In genomic region chr1:167440345-167440744, GRCh38 we compare ENCODE assay signal across 18 cellular contexts.
DNase-seq lines count a peak whose midpoint lies in the region; ATAC-seq and TF ChIP-seq lines count a peak whose summit lies in the region.
"Had no signal": no experiment of that assay in that cellular context is flagged by ENCODE, and none has a peak within 500 bp of the region (broad histone marks: within the 10 kb centered on the region; RNA-seq: fewer than 3 reads in every experiment).

No MANE protein-coding gene starts in this region.

- H3K27ac Mint-ChIP-seq in CD4-positive, alpha-beta T cell = peak overlapping the region; percentile 100
- peak overlapping the region in 1 of 3 donors; percentile 58 for H3K27ac Mint-ChIP-seq in IgD-negative memory B cell
- H3K27ac Mint-ChIP-seq in central memory CD8-positive, alpha-beta T cell (ENCODE audit: low read depth) = peak overlapping the region; percentile 83
- peak overlapping the region; percentile 79 to 98 for H3K27ac Mint-ChIP-seq in natural killer cell treated with Interleukin-12 subunit alpha and Interleukin-12 subunit beta and Interleukin-15 and Interleukin-18, amount 100 ng/mL, for 72 hours
- H3K27ac Mint-ChIP-seq: dendritic cell treated with granulocyte-macrophage colony-stimulating factor and Interleukin-4, amounts not matched to agents 40 ng/mL and 50 ng/mL, for 4 days had no signal

- H3K36me3 Mint-ChIP-seq in CD4-positive, alpha-beta T cell (ENCODE audit: low read depth) = peaks cover 96% of the 10 kb centered on the region
- peaks cover 3% of the 10 kb centered on the region for H3K36me3 Mint-ChIP-seq in IgD-negative memory B cell
- H3K36me3 Mint-ChIP-seq in central memory CD8-positive, alpha-beta T cell (ENCODE audit: insufficient read depth) = peaks cover 41% of the 10 kb centered on the region
- peaks cover 30% of the 10 kb centered on the region for H3K36me3 Mint-ChIP-seq in natural killer cell treated with Interleukin-12 subunit alpha and Interleukin-12 subunit beta and Interleukin-15 and Interleukin-18, amount 100 ng/mL, for 72 hours

- peaks cover 87% of the 10 kb centered on the region for H3K4me1 Mint-ChIP-seq in CD4-positive, alpha-beta T cell (ENCODE audit: low read depth)
- H3K4me1 Mint-ChIP-seq in IgD-negative memory B cell = peaks cover 22 to 42% (median 30%) of the 10 kb centered on the region in 3 donors
- H3K4me1 Mint-ChIP-seq in central memory CD8-positive, alpha-beta T cell = peaks cover 71% of the 10 kb centered on the region
- H3K4me1 Mint-ChIP-seq in natural killer cell treated with Interleukin-12 subunit alpha and Interleukin-12 subunit beta and Interleukin-15 and Interleukin-18, amount 100 ng/mL, for 72 hours (ENCODE audit: low read depth in 2 of 2) = peaks cover 76 to 78% of the 10 kb centered on the region in 2 donors

- H3K4me3 Mint-ChIP-seq in CD4-positive, alpha-beta T cell = peak overlapping the region; percentile 68
- peak overlapping the region in 3 of 4 donors; percentile 81 to 92 (median 85) for H3K4me3 Mint-ChIP-seq in IgD-negative memory B cell
- peak overlapping the region; percentile 29 for H3K4me3 Mint-ChIP-seq in central memory CD8-positive, alpha-beta T cell
- H3K4me3 Mint-ChIP-seq in natural killer cell treated with Interleukin-12 subunit alpha and Interleukin-12 subunit beta and Interleukin-15 and Interleukin-18, amount 100 ng/mL, for 72 hours = peak overlapping the region; percentile 40

- H3K9me3 ChIP-seq in CD4-positive, alpha-beta T cell (ENCODE audit: control insufficient read depth, low read length) = no peaks in the 10 kb centered on the region
- H3K9me3 ChIP-seq: HAP-1, testis had no signal

- no peak for DNase-seq in CD4-positive, alpha-beta T cell
- DNase-seq in central memory CD8-positive, alpha-beta T cell (ENCODE audit: low spot score in 2 of 2) = no peak
- no peak for DNase-seq in natural killer cell treated with Interleukin-12 subunit alpha and Interleukin-12 subunit beta and Interleukin-15 and Interleukin-18, amount 100 ng/mL, for 72 hours (ENCODE audit: low spot score)
- DNase-seq in AG20443 (ENCODE audit: low spot score) = no peak
- no peak for DNase-seq in SHP77 (lab: John Stamatoyannopoulos, UW)
- no peak for DNase-seq in DMS153 (lab: John Stamatoyannopoulos, UW)
- DNase-seq: brain microvascular endothelial cell, foreskin melanocyte, GDM1, NCI-H1930, NCI-H446 treated with DMSO at 0.1 percent for 48 hours, SW 1271, testis had no signal

- no peak for ATAC-seq in CD4-positive, alpha-beta T cell (ENCODE audit: poor library complexity)
- ATAC-seq in central memory CD8-positive, alpha-beta T cell (replicated peaks; ENCODE audit: extremely low read depth, poor library complexity, severe bottlenecking) = no peak
- no peak for ATAC-seq in natural killer cell treated with Interleukin-12 subunit alpha and Interleukin-12 subunit beta and Interleukin-15 and Interleukin-18, amount 100 ng/mL, for 72 hours
- no peak for ATAC-seq in HG03196 (IDR thresholded peaks at IDR 0.05; ENCODE audit: unreplicated experiment)

- no peaks in the 10 kb centered on the region for H3K9me3 Mint-ChIP-seq in CD4-positive, alpha-beta T cell
- H3K9me3 Mint-ChIP-seq in IgD-negative memory B cell = no peaks in the 10 kb centered on the region
- H3K9me3 Mint-ChIP-seq in central memory CD8-positive, alpha-beta T cell = no peaks in the 10 kb centered on the region
- no peaks in the 10 kb centered on the region for H3K9me3 Mint-ChIP-seq in natural killer cell treated with Interleukin-12 subunit alpha and Interleukin-12 subunit beta and Interleukin-15 and Interleukin-18, amount 100 ng/mL, for 72 hours
- H3K9me3 Mint-ChIP-seq: dendritic cell treated with granulocyte-macrophage colony-stimulating factor and Interleukin-4, amounts not matched to agents 40 ng/mL and 50 ng/mL, for 4 days had no signal

- H3K27me3 ChIP-seq in CD4-positive, alpha-beta T cell (ENCODE audit: control insufficient read depth, insufficient read depth, low read length) = no peaks in the 10 kb centered on the region
- H3K27me3 ChIP-seq: brain microvascular endothelial cell, testis had no signal

- POLR2A ChIA-PET in CD4-positive, alpha-beta T cell (lab: Charles Lee) = interaction anchor here (1.2 to 8.0 kb wide), 3 partner anchors 26 to 220 kb away, joined by 4 to 91 read pairs (median 12); partner anchors contain the start of genes CD247 and POU2F1

- no peak for TF ChIP-seq CTCF in CD4-positive, alpha-beta T cell (IDR thresholded peaks at IDR 0.05)

- CTCF ChIA-PET in CD4-positive, alpha-beta T cell (lab: Charles Lee) = interaction anchor here (1.4 kb wide), 1 partner anchor 94 kb away, joined by 7 read pairs; no protein-coding TSS in a partner anchor

- H3K27me3 Mint-ChIP-seq in CD4-positive, alpha-beta T cell = no peaks in the 10 kb centered on the region
- peaks cover 6% of the 10 kb centered on the region for H3K27me3 Mint-ChIP-seq in IgD-negative memory B cell
- H3K27me3 Mint-ChIP-seq in central memory CD8-positive, alpha-beta T cell = no peaks in the 10 kb centered on the region
- H3K27me3 Mint-ChIP-seq in natural killer cell treated with Interleukin-12 subunit alpha and Interleukin-12 subunit beta and Interleukin-15 and Interleukin-18, amount 100 ng/mL, for 72 hours = no peaks in the 10 kb centered on the region

- intact Hi-C loops in CD4-positive, alpha-beta T cell (cut with DNase I, micrococcal nuclease) = loop anchor here (5.0 to 10.0 kb wide), 4 partner anchors 38 to 376 kb away; partner anchors contain the start of gene POU2F1 (in 1 of the 2)

- peak overlapping the region; percentile 33 for H3K27ac ChIP-seq in CD4-positive, alpha-beta T cell (ENCODE audit: low read depth, low read length)
- H3K27ac ChIP-seq: brain microvascular endothelial cell, parathyroid adenoma, testis had no signal

Comparison
In these comparisons a context has a peak if more than half of its experiments do, and no peak if none do; other contexts are left out.
1. H3K4me3 Mint-ChIP-seq: peak in every context shown above with its lines; median percentile 85 in IgD-negative memory B cell; 68 in CD4-positive, alpha-beta T cell; 40 in natural killer cell treated with Interleukin-12 subunit alpha and Interleukin-12 subunit beta and Interleukin-15 and Interleukin-18, amount 100 ng/mL, for 72 hours; 29 in central memory CD8-positive, alpha-beta T cell.